Comparison of ENCODE assay signal across 1 cellular context in the genomic region with DNA sequence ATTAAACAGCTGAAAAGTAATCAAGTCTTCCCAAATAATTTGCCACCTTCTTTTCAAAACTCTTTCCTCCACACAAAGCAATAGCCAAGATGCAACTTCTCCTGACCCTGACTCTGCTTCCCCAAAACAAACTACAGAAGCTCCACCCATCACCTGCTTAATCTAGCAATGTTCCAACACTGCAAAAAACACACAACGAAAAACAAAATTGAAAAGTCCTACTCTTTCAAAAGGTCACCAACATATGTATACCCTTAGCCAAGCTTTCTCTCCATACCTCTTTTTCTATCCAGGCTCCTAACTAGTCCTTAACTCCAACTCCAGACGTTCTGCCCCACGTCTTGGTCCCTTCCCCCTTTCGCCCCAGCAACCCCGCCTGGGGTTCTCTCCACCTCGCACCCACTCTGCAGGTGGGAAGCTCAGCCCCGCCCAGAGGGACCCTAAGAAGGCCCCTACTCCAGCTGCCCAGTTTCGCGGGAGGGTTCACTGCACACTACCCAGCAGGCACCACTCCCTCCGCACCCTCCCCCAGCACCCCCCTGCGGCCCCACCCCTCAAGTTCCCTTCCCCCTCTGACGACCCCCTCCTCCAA.
TF ChIP-seq lines count a peak whose summit lies in the region.

No MANE protein-coding gene starts in this region.

TF ChIP-seq in HEK293, 187 proteins besides CTCF, POLR2A, EP300 and RAD21 (continued from another document):
- no peak for TF ChIP-seq MYNN (tag by site-specific recombination; IDR thresholded peaks at IDR 0.05; ENCODE audit: borderline replicate concordance)
- TF ChIP-seq ZNF707 (tag by site-specific recombination; IDR thresholded peaks at IDR 0.05), result no peak
TF ChIP-seq in HEK293: peak in this region for 5.
